ENCODE assay signal across 20 cellular contexts in the genomic region with DNA sequence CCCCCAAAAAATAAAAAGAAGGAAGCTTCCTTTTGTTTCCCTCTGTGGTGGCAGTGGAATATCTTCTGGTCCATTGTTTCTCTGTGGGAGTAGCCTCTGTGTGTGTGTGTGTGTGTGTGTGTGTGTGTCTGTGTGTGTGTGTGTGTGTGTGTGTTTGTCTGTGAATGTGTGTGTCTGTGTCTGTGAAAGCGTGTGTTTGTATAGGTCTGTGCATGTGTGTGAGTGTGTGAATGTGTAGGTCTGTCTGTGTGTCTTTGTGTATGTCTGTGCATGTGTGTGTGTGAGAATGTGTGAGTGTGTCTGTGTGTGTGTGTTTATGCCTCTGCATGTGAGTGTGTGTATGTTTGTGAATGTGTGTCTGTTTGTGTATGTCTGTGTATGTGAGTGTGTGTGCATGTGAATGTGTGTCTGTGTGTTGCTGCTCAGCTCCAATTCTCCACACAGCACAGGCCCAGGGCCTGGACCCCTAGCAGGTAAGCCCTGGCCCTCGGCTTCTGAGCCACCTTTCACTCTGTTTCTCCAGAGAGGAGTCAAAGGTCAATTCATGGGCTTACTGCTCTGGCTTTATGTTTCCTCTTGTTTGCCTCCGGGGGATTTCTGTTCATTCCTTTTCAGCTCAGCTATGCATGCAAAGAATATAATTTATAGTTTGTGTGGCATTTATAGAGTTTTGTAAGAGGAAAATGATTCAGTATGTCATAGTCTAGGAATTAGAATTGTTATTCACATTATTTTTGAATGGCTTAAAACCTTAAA.
A peak's percentile ranks its signal among the peaks of the same experiment; 100 is the strongest.
DNase-seq lines count a peak whose midpoint lies in the region; ATAC-seq and TF ChIP-seq lines count a peak whose summit lies in the region.
"Had no signal": no experiment of that assay in that cellular context is flagged by ENCODE, and none has a peak within 500 bp of the region (broad histone marks: within the 10 kb centered on the region; RNA-seq: fewer than 3 reads in every experiment).

No MANE protein-coding gene starts in this region.

- no peak for TF ChIP-seq CTCF in nephron (IDR thresholded peaks at IDR 0.05; ENCODE audit: unreplicated experiment in 3 of 3)

- H3K36me3 Mint-ChIP-seq in nephron (ENCODE audit: low read depth), result peaks cover 4% of the 10 kb centered on the region
- no peaks in the 10 kb centered on the region for H3K36me3 Mint-ChIP-seq in activated CD4-positive, alpha-beta T cell treated with anti-CD3 and anti-CD28 coated beads for 36 hours (ENCODE audit: low read depth)
- H3K36me3 Mint-ChIP-seq: brain, memory B cell, T-cell had no signal

- no peaks in the 10 kb centered on the region for H3K27me3 Mint-ChIP-seq in nephron (ENCODE audit: low read depth)
- peaks cover 5% of the 10 kb centered on the region for H3K27me3 Mint-ChIP-seq in activated CD4-positive, alpha-beta T cell treated with anti-CD3 and anti-CD28 coated beads for 36 hours

- H3K4me1 Mint-ChIP-seq in nephron, result peaks cover 9% of the 10 kb centered on the region
- no peaks in the 10 kb centered on the region for H3K4me1 Mint-ChIP-seq in activated CD4-positive, alpha-beta T cell treated with anti-CD3 and anti-CD28 coated beads for 36 hours
- H3K4me1 Mint-ChIP-seq: memory B cell, T-cell had no signal

- no peak for ATAC-seq in activated CD4-positive, alpha-beta T cell treated with anti-CD3 and anti-CD28 coated beads for 36 hours
- ATAC-seq: activated CD4-positive, CD25-positive, alpha-beta regulatory T cell treated with anti-CD3 and anti-CD28 coated beads, Interleukin-2, amount 50 U/mL, for 24 hours; T-cell had no signal

- CTCF ChIA-PET in activated CD4-positive, alpha-beta T cell treated with anti-CD3 and anti-CD28 coated beads for 36 hours (lab: Charles Lee), result no interaction called here

- intact Hi-C loops in activated CD4-positive, alpha-beta T cell treated with anti-CD3 and anti-CD28 coated beads for 36 hours (cut with DNase I, micrococcal nuclease), result no loop called here

- peak; percentile 28 for DNase-seq in AG20443 (ENCODE audit: low spot score)
- DNase-seq in HuH-7 (ENCODE audit: low spot score), result peak; percentile 43
- DNase-seq in dedifferentiated amniotic fluid mesenchymal stem cell (ENCODE audit: extremely low spot score), result peak; percentile 54
- no peak for DNase-seq in NCI-H2227 treated with DMSO at 0.1 percent for 48 hours (lab: John Stamatoyannopoulos, UW)
- DNase-seq in activated CD4-positive, alpha-beta T cell treated with anti-CD3 and anti-CD28 coated beads for 36 hours, result no peak
- no peak for DNase-seq in NCI-H2107 treated with DMSO at 0.1 percent for 48 hours (lab: John Stamatoyannopoulos, UW; ENCODE audit: unreplicated experiment)
- DNase-seq in activated T-cell treated with anti-CD3 and anti-CD28 coated beads for 4 hours, result no peak
- DNase-seq: activated naive CD4-positive, alpha-beta T cell treated with anti-CD3 and anti-CD28 coated beads for 36 hours; AML-193; DMS153; NCI-H1436; NCI-H510A; OCI-M1; sigmoid colon; stimulated activated CD4-positive, alpha-beta T cell treated with anti-CD3 and anti-CD28 coated beads, Interleukin-4, amount 100 ng/mL, for 1 hour; T-cell had no signal

- H3K9me3 Mint-ChIP-seq in nephron, result peaks cover 18% of the 10 kb centered on the region
- H3K9me3 Mint-ChIP-seq in activated CD4-positive, alpha-beta T cell treated with anti-CD3 and anti-CD28 coated beads for 36 hours (ENCODE audit: low read depth), result no peaks in the 10 kb centered on the region
- H3K9me3 Mint-ChIP-seq: activated naive CD4-positive, alpha-beta T cell treated with anti-CD3 and anti-CD28 coated beads for 36 hours had no signal

- no peak overlapping the region for H3K4me3 Mint-ChIP-seq in nephron
- no peak overlapping the region for H3K4me3 Mint-ChIP-seq in activated CD4-positive, alpha-beta T cell treated with anti-CD3 and anti-CD28 coated beads for 36 hours
- H3K4me3 Mint-ChIP-seq: activated naive CD4-positive, alpha-beta T cell treated with anti-CD3 and anti-CD28 coated beads for 36 hours; memory B cell; T-cell had no signal

- peak overlapping the region in 2 of 3 experiments; percentile 29 to 82 for H3K27ac Mint-ChIP-seq in nephron
- no peak overlapping the region for H3K27ac Mint-ChIP-seq in activated CD4-positive, alpha-beta T cell treated with anti-CD3 and anti-CD28 coated beads for 36 hours
- H3K27ac Mint-ChIP-seq: activated naive CD4-positive, alpha-beta T cell treated with anti-CD3 and anti-CD28 coated beads for 36 hours; memory B cell; T-cell had no signal

- POLR2A ChIA-PET in activated CD4-positive, alpha-beta T cell treated with anti-CD3 and anti-CD28 coated beads for 36 hours (lab: Charles Lee), result no interaction called here

Comparison
In these comparisons a context has a peak if more than half of its experiments do, and no peak if none do; other contexts are left out.
1. DNase-seq: peak in AG20443 (single experiment), HuH-7 (single experiment) and dedifferentiated amniotic fluid mesenchymal stem cell (single experiment); none in NCI-H2227 treated with DMSO at 0.1 percent for 48 hours (single experiment), activated CD4-positive, alpha-beta T cell treated with anti-CD3 and anti-CD28 coated beads for 36 hours (single experiment), NCI-H2107 treated with DMSO at 0.1 percent for 48 hours (single experiment) and activated T-cell treated with anti-CD3 and anti-CD28 coated beads for 4 hours (single experiment).